Comparison of ENCODE assay signal across 8 cellular contexts in genomic region chr5:132776932-132777208, GRCh38. TPM values are rescaled to one million over a fixed set of nuclear protein-coding genes. Genes with fewer than 3 reads are reported as not detected.
DNase-seq lines count a peak whose midpoint lies in the region; ATAC-seq and TF ChIP-seq lines count a peak whose summit lies in the region.

No MANE protein-coding gene starts in this region.

- intact Hi-C loops in heart left ventricle (cut with DNase I): loop anchor here in 3 of 10 donors (5.0 kb wide), 4 partner anchors 35 to 90 kb away; partner anchors contain the start of genes GDF9 (in 1 of the 3), KIF3A (in 1 of the 3), SOWAHA (in 1 of the 3) and UQCRQ (in 1 of the 3)
- intact Hi-C loops in Right ventricle myocardium inferior (cut with DNase I): loop anchor here (2.0 to 5.0 kb wide), 2 partner anchors 40 kb away; partner anchors contain the start of gene KIF3A

- no peak for TF ChIP-seq POLR2A in heart left ventricle (IDR thresholded peaks at IDR 0.05)

- H3K9me3 ChIP-seq in heart left ventricle: no peaks in the 10 kb centered on the region
- H3K9me3 ChIP-seq in lung (ENCODE audit: control insufficient read depth in 2 of 2, insufficient read depth in 1 of 2, low read length in 1 of 2): no peaks in the 10 kb centered on the region

- 0 to 3% (median 1%) methylated on average over 11 to 41 of the region's 41 CpGs; no CpG with 5 or more reads in 1 of the 4 donors for WGBS in heart left ventricle, 4 donors
- WGBS in lung, 2 donors: 1% methylated on average over 30 to 41 of the region's 41 CpGs

- peak overlapping the region; percentile 72 to 92 (median 86) for H3K27ac ChIP-seq in heart left ventricle
- H3K27ac ChIP-seq in lung (ENCODE audit: low read depth in 1 of 2, low read length in 1 of 2): peak overlapping the region; percentile 61 to 68

- H3K4me1 ChIP-seq in heart left ventricle (peaks cover 0 to 57% (median 39%) of the 10 kb centered on the region in 12 donors), lung (ENCODE audit: control insufficient read depth in 2 of 2, insufficient read depth in 2 of 2, low read length in 2 of 2) (peaks cover 4 to 21% of the 10 kb centered on the region in 2 donors)

- H3K36me3 ChIP-seq in heart left ventricle: no peaks in the 10 kb centered on the region
- H3K36me3 ChIP-seq in lung (ENCODE audit: control insufficient read depth in 2 of 2, insufficient read depth in 2 of 2, low read length in 2 of 2): no peaks in the 10 kb centered on the region

- peak in 1 of 4 donors; percentile 13 for ATAC-seq in heart left ventricle
- ATAC-seq in Right ventricle myocardium inferior: no peak
- no peak for ATAC-seq in lung (ENCODE audit: insufficient read depth, low FRiP score)
- ATAC-seq in GM21381 (IDR thresholded peaks at IDR 0.05; ENCODE audit: unreplicated experiment): no peak

- H3K27me3 ChIP-seq in heart left ventricle: peaks cover 0 to 4% (median 0%) of the 10 kb centered on the region in 9 donors
- H3K27me3 ChIP-seq in lung (ENCODE audit: control insufficient read depth, insufficient read depth): no peaks in the 10 kb centered on the region

- TF ChIP-seq CTCF in heart left ventricle (IDR thresholded peaks at IDR 0.05) (no peak), cardiac fibroblast (IDR thresholded peaks at IDR 0.05; ENCODE audit: low read depth, low read length) (no peak), lung (IDR thresholded peaks at IDR 0.05; ENCODE audit: control extremely low read depth, extremely low read depth) (no peak)

- DNase-seq in heart left ventricle (peak in 1 of 5 donors; percentile 21), Right ventricle myocardium inferior (ENCODE audit: missing footprints) (no peak), cardiac fibroblast (ENCODE audit: low read depth in 2 of 2) (no peak), lung (ENCODE audit: low spot score) (no peak), DMS53 (lab: John Stamatoyannopoulos, UW) (no peak), dermis blood vessel endothelial cell (no peak), activated T-cell treated with anti-CD3 and anti-CD28 coated beads for 4 hours (no peak)

- H3K4me3 ChIP-seq in heart left ventricle: peak overlapping the region; percentile 65 to 98 (median 90)
- peak overlapping the region; percentile 64 to 92 for H3K4me3 ChIP-seq in cardiac fibroblast (replicated peaks in 1 of 2; ENCODE audit: low read depth in 2 of 2, low read length in 2 of 2)
- peak overlapping the region; percentile 79 for H3K4me3 ChIP-seq in lung

RNA-seq across cellular contexts. Expression of gene SEPTIN8, which starts 0.2 kb away (rescaled TPM):
- total RNA-seq in heart left ventricle (10 to 100 TPM; 24.5 to 47.6 (median 33.8) TPM), Right ventricle myocardium inferior (28.5 TPM), lung (10 to 100 TPM; 27.5 to 37.8 TPM), dermis blood vessel endothelial cell (61.3 and 67.4 TPM in 2 replicates)
- polyA plus RNA-seq in heart left ventricle (10 to 100 TPM; 11.0 to 19.2 TPM), lung (10 to 100 TPM; 12.4 to 16.5 TPM)

RNA-seq across cellular contexts. Expression of gene CCNI2, which starts 29.6 kb away (rescaled TPM):
- under 1 TPM in 1 of 9 donors, not detected in 8; 0.20 TPM for total RNA-seq in heart left ventricle
- polyA plus RNA-seq in heart left ventricle: under 1 TPM; 0.11 to 0.50 TPM
- total RNA-seq in Right ventricle myocardium inferior: 0.16 TPM
- total RNA-seq in lung: under 1 TPM; 0.74 to 0.88 TPM
- under 1 TPM; 0.55 to 0.61 TPM for polyA plus RNA-seq in lung
- total RNA-seq in dermis blood vessel endothelial cell: 0.34 and 0.51 TPM in 2 replicates

RNA-seq across cellular contexts. Expression of gene SOWAHA, which starts 36.2 kb away (rescaled TPM):
- total RNA-seq in heart left ventricle (under 1 TPM in 3 of 9 donors, not detected in 6; 0.24 to 0.50 (median 0.38) TPM), Right ventricle myocardium inferior (0.27 TPM), lung (under 1 TPM; 0.14 to 0.98 TPM), dermis blood vessel endothelial cell (not detected in 2 replicates)
- polyA plus RNA-seq in heart left ventricle (under 1 TPM; 0.03 to 0.08 TPM), lung (under 1 TPM; 0.06 to 0.10 TPM)

RNA-seq across cellular contexts. Expression of gene KIF3A, which starts 39.5 kb away (rescaled TPM):
- 10 to 100 TPM in 6 of 9 donors, 1 to 10 TPM in 3; 5.8 to 19.3 (median 11.2) TPM for total RNA-seq in heart left ventricle
- 1 to 10 TPM; 6.0 to 8.5 TPM for polyA plus RNA-seq in heart left ventricle
- total RNA-seq in Right ventricle myocardium inferior: 10.2 TPM
- total RNA-seq in lung: 10 to 100 TPM; 13.1 to 16.5 TPM
- 1 to 10 TPM; 3.1 to 5.2 TPM for polyA plus RNA-seq in lung
- 7.0 and 9.4 TPM in 2 replicates for total RNA-seq in dermis blood vessel endothelial cell

RNA-seq across cellular contexts. Expression of gene SHROOM1, which starts 53.6 kb away (rescaled TPM):
- total RNA-seq in heart left ventricle: 1 to 10 TPM; 2.9 to 6.8 (median 4.7) TPM
- polyA plus RNA-seq in heart left ventricle: 1 to 10 TPM; 2.0 to 4.8 TPM
- 5.0 TPM for total RNA-seq in Right ventricle myocardium inferior
- 10 to 100 TPM in 1 of 2 donors, 1 to 10 TPM in 1; 7.0 to 21.9 TPM for total RNA-seq in lung
- 10 to 100 TPM in 1 of 2 donors, 1 to 10 TPM in 1; 7.9 to 15.0 TPM for polyA plus RNA-seq in lung
- total RNA-seq in dermis blood vessel endothelial cell: 7.1 and 9.9 TPM in 2 replicates
